Comparison of ENCODE assay signal across 2 cellular contexts in the genomic region with DNA sequence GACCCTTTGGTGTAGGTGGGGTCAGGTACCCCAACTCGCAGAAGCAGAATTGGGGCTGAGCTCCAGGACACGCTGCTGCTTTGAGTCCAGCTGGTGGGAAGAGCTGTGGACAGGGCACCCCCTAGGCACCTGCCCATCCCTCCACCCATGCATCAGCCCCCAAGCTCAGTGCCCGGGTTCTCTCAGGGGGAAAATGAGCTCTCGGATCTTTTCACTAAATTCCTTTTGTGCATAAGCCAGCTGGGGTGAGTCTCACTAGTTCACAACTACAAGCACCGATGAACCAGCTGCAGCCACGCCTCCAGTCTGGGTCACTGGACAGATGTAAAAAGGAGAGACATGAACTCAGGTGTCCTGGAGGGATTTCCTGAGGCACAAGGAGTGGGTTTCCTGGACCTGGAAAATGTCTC.
TF ChIP-seq lines count a peak whose summit lies in the region.

No MANE protein-coding gene starts in this region.

TF ChIP-seq in H1, 55 proteins besides CTCF, POLR2A, EP300 and RAD21:
- no peak for TF ChIP-seq CHD1 (IDR thresholded peaks at IDR 0.05; ENCODE audit: low read depth, low read length)
- TF ChIP-seq CBX5 (IDR thresholded peaks at IDR 0.05; ENCODE audit: low read depth, low read length): no peak
- TF ChIP-seq SAP30 (IDR thresholded peaks at IDR 0.05; ENCODE audit: insufficient read depth, insufficient replicate concordance, low read length): no peak
- no peak for TF ChIP-seq NANOG (IDR thresholded peaks at IDR 0.05; ENCODE audit: insufficient read depth, low read depth, low read length, poor library complexity, severe bottlenecking)
- TF ChIP-seq, protein P1, sequence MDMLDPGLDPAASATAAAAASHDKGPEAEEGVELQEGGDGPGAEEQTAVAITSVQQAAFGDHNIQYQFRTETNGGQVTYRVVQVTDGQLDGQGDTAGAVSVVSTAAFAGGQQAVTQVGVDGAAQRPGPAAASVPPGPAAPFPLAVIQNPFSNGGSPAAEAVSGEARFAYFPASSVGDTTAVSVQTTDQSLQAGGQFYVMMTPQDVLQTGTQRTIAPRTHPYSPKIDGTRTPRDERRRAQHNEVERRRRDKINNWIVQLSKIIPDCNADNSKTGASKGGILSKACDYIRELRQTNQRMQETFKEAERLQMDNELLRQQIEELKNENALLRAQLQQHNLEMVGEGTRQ (IDR thresholded peaks at IDR 0.05; ENCODE audit: low read length): no peak
- no peak for TF ChIP-seq CBX8 (IDR thresholded peaks at IDR 0.05; ENCODE audit: borderline replicate concordance, low read depth, low read length)
- no peak for TF ChIP-seq PHF8 (conservative IDR thresholded peaks at IDR 0.05; ENCODE audit: low read depth, low read length)
- TF ChIP-seq, protein P2, sequence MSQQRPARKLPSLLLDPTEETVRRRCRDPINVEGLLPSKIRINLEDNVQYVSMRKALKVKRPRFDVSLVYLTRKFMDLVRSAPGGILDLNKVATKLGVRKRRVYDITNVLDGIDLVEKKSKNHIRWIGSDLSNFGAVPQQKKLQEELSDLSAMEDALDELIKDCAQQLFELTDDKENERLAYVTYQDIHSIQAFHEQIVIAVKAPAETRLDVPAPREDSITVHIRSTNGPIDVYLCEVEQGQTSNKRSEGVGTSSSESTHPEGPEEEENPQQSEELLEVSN (IDR thresholded peaks at IDR 0.05): no peak
- TF ChIP-seq HDAC2 (IDR thresholded peaks at IDR 0.05; ENCODE audit: borderline replicate concordance in 1 of 2, low read depth in 2 of 2, low read length in 2 of 2): no peak
- TF ChIP-seq RBBP5 (IDR thresholded peaks at IDR 0.05; ENCODE audit: borderline replicate concordance, low read depth, low read length): no peak
- TF ChIP-seq SP4 (IDR thresholded peaks at IDR 0.05; ENCODE audit: low read length): no peak
- TF ChIP-seq SRF (IDR thresholded peaks at IDR 0.05; ENCODE audit: low read depth, low read length): no peak
- no peak for TF ChIP-seq TEAD4 (IDR thresholded peaks at IDR 0.05; ENCODE audit: low read depth, low read length)
- TF ChIP-seq SIX5 (IDR thresholded peaks at IDR 0.05; ENCODE audit: low read depth, low read length): no peak
- no peak for TF ChIP-seq BRCA1 (IDR thresholded peaks at IDR 0.05; ENCODE audit: low read depth, low read length)
- TF ChIP-seq CREB1 (IDR thresholded peaks at IDR 0.05): no peak
- TF ChIP-seq EZH2 (IDR thresholded peaks at IDR 0.05; ENCODE audit: low read depth, low read length, severe bottlenecking): no peak
- TF ChIP-seq ASH2L (IDR thresholded peaks at IDR 0.05; ENCODE audit: low read length): no peak
- no peak for TF ChIP-seq KDM4A (IDR thresholded peaks at IDR 0.05; ENCODE audit: low read depth, low read length, severe bottlenecking)
- no peak for TF ChIP-seq SP2 (IDR thresholded peaks at IDR 0.05; ENCODE audit: low read length)

TF ChIP-seq in SK-N-SH, 30 proteins besides CTCF, POLR2A, EP300 and RAD21:
- TF ChIP-seq, protein P3, sequence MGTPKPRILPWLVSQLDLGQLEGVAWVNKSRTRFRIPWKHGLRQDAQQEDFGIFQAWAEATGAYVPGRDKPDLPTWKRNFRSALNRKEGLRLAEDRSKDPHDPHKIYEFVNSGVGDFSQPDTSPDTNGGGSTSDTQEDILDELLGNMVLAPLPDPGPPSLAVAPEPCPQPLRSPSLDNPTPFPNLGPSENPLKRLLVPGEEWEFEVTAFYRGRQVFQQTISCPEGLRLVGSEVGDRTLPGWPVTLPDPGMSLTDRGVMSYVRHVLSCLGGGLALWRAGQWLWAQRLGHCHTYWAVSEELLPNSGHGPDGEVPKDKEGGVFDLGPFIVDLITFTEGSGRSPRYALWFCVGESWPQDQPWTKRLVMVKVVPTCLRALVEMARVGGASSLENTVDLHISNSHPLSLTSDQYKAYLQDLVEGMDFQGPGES (IDR thresholded peaks at IDR 0.05; ENCODE audit: low read depth, low read length): no peak
- no peak for TF ChIP-seq SMC3 (IDR thresholded peaks at IDR 0.05; ENCODE audit: low read depth, low read length)
- TF ChIP-seq JUND (IDR thresholded peaks at IDR 0.05): no peak
- TF ChIP-seq TCF12 (IDR thresholded peaks at IDR 0.05): no peak
- no peak for TF ChIP-seq SIN3A (IDR thresholded peaks at IDR 0.05; ENCODE audit: borderline replicate concordance, low read depth, low read length)
- TF ChIP-seq RCOR1 (IDR thresholded peaks at IDR 0.05; ENCODE audit: low read length): no peak
